In the genomic region with DNA sequence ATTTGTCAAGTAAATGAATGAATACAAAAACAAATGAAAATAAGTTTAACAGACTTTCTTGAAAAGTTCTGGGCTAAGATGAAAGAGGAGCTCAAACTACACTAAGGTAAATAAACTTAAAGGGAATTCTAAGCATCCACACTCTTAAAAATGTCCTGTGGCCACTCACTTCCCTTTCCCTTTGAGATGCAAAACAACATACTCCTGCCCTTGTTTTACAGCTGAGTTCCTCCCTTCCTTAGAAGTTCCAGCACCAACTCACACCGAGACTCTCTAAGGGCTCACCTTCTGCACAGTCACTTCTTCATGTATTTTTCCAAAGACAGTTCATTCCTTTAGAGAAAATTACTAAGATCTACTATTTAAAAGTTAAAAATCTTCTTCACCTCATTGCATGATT, we compare ENCODE assay signal across 24 cellular contexts.
"Had no signal": no experiment of that assay in that cellular context is flagged by ENCODE, and none has a peak within 500 bp of the region (broad histone marks: within the 10 kb centered on the region; RNA-seq: fewer than 3 reads in every experiment).

No MANE protein-coding gene starts in this region.

- H3K4me1 Mint-ChIP-seq: memory B cell had no signal

- H3K9ac ChIP-seq: neural progenitor cell had no signal

- H3K4me2 ChIP-seq: neural progenitor cell, smooth muscle cell had no signal

- H3K9me3 ChIP-seq: esophagus muscularis mucosa, gastrocnemius medialis, heart right ventricle, left ventricle myocardium inferior, lower lobe of right lung, ovary, tibial artery, upper lobe of left lung, vagina had no signal

- ATAC-seq: gastrocnemius medialis; heart right ventricle; left cardiac atrium; lower lobe of right lung; natural killer cell treated with Interleukin-12 subunit alpha and Interleukin-12 subunit beta and Interleukin-15 and Interleukin-18, amount 100 ng/mL, for 72 hours; right cardiac atrium; stimulated activated naive CD8-positive, alpha-beta T cell treated with anti-CD3 and anti-CD28 coated beads, Interleukin-15, Interleukin-2, amounts not matched to agents 100 U/mL and 50 U/mL, for 24 hours had no signal

- H3K36me3 ChIP-seq: esophagus muscularis mucosa, gastrocnemius medialis, heart right ventricle, left ventricle myocardium inferior, lower lobe of right lung, neural progenitor cell, ovary, tibial artery, upper lobe of left lung, vagina had no signal

- H3K4me1 ChIP-seq: esophagus muscularis mucosa, gastrocnemius medialis, lower lobe of right lung, upper lobe of left lung, vagina had no signal

- FAIRE-seq: endometrium, kidney had no signal

- H3K27ac Mint-ChIP-seq: memory B cell; natural killer cell treated with Interleukin-12 subunit alpha and Interleukin-12 subunit beta and Interleukin-15 and Interleukin-18, amount 100 ng/mL, for 72 hours; neural progenitor cell had no signal

- H3K27me3 Mint-ChIP-seq: memory B cell had no signal

- H3K4me3 Mint-ChIP-seq: memory B cell; natural killer cell treated with Interleukin-12 subunit alpha and Interleukin-12 subunit beta and Interleukin-15 and Interleukin-18, amount 100 ng/mL, for 72 hours; neural progenitor cell had no signal

- H3K4me3 ChIP-seq: esophagus muscularis mucosa, gastrocnemius medialis, heart right ventricle, left ventricle myocardium inferior, lower lobe of right lung, neural progenitor cell, ovary, smooth muscle cell, tibial artery, upper lobe of left lung, vagina had no signal

- H3K9me3 Mint-ChIP-seq: memory B cell; natural killer cell treated with Interleukin-12 subunit alpha and Interleukin-12 subunit beta and Interleukin-15 and Interleukin-18, amount 100 ng/mL, for 72 hours had no signal

- DNase-seq: effector memory CD4-positive, alpha-beta T cell; gastrocnemius medialis; heart right ventricle; hypothalamus; kidney; left cardiac atrium; left ventricle myocardium inferior; lower lobe of right lung; midbrain; nucleus accumbens; ovary; right cardiac atrium; stimulated activated CD4-positive, alpha-beta T cell treated with anti-CD3 and anti-CD28 coated beads, Interleukin-2, amount 100 ng/mL, for 48 hours; stimulated activated naive CD8-positive, alpha-beta T cell treated with anti-CD3 and anti-CD28 coated beads, Interleukin-15, Interleukin-2, amounts not matched to agents 100 U/mL and 50 U/mL, for 24 hours; tibial artery; upper lobe of left lung had no signal

- H2AFZ ChIP-seq: neural progenitor cell had no signal

- H3K27ac ChIP-seq: epithelial cell of prostate, esophagus muscularis mucosa, gastrocnemius medialis, heart right ventricle, left ventricle myocardium inferior, lower lobe of right lung, neural progenitor cell, ovary, tibial artery, upper lobe of left lung, vagina had no signal

- H3K36me3 Mint-ChIP-seq: memory B cell; natural killer cell treated with Interleukin-12 subunit alpha and Interleukin-12 subunit beta and Interleukin-15 and Interleukin-18, amount 100 ng/mL, for 72 hours; neural progenitor cell had no signal

- H3K27me3 ChIP-seq: esophagus muscularis mucosa, gastrocnemius medialis, heart right ventricle, neural progenitor cell, ovary, tibial artery, upper lobe of left lung, vagina had no signal
